17 cellular contexts compared by ENCODE assay signal in the genomic region with DNA sequence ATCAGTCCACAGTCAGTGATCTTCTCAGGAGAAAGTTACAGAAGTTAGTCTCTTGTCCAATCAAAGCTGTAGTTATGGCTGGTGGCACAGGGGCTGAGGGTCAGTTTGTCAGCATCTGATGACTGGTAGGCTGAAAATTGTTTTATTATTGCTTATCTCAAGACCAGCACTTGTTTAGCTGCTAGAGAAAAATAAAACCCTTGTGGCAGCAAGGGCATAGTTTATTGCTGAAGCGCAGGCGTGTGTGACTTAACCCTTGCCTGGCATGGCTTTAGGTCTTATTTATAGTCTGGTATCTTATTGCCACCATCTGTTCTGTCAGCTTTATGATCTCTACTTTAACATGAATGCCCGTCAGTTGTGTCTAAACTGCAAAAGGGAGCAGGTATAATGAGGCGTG.
DNase-seq lines count a peak whose midpoint lies in the region; ATAC-seq lines count a peak whose summit lies in the region.
"Had no signal": no experiment of that assay in that cellular context is flagged by ENCODE, and none has a peak within 500 bp of the region (broad histone marks: within the 10 kb centered on the region; RNA-seq: fewer than 3 reads in every experiment).

No MANE protein-coding gene starts in this region.

- WGBS in aorta, 2 donors = 56% methylated on average over 4 of the region's 4 CpGs

- no peaks in the 10 kb centered on the region for H3K27me3 ChIP-seq in aorta (ENCODE audit: control insufficient read depth in 1 of 2, insufficient read depth in 2 of 2, low read length in 1 of 2)
- H3K27me3 ChIP-seq: MG63 had no signal

- ATAC-seq in left colon (peak; percentile 83), aorta (ENCODE audit: low FRiP score) (no peak), GM21717 (IDR thresholded peaks at IDR 0.05; ENCODE audit: unreplicated experiment) (no peak)
- ATAC-seq: HepG2, Right ventricle myocardium inferior had no signal

- no peaks in the 10 kb centered on the region for H3K36me3 ChIP-seq in aorta (ENCODE audit: control insufficient read depth in 1 of 2, insufficient read depth in 2 of 2, low read length in 1 of 2)
- H3K36me3 ChIP-seq: MG63 had no signal

- DNase-seq in NCI-H2171 treated with DMSO at 0.1 percent for 48 hours (lab: John Stamatoyannopoulos, UW) = peak; percentile 65
- no peak for DNase-seq in NCI-H2171 (lab: John Stamatoyannopoulos, UW)
- DNase-seq in NCI-H82 treated with DMSO at 0.1 percent for 48 hours (lab: John Stamatoyannopoulos, UW; ENCODE audit: unreplicated experiment) = peak; percentile 34
- DNase-seq in left colon = peak in 1 of 2 donors; percentile 36
- DNase-seq in aorta = no peak
- DNase-seq in hypothalamus (lab: John Stamatoyannopoulos, UW) = no peak
- DNase-seq in dermis blood vessel endothelial cell = no peak
- DNase-seq: CD4-positive, CD25-positive, alpha-beta regulatory T cell; DMS79; MG63; NCI-H1092; NCI-H774 had no signal

- no peak overlapping the region for H3K4me3 ChIP-seq in aorta (ENCODE audit: low read length in 2 of 2)
- H3K4me3 ChIP-seq: GM23248, MG63 had no signal

- intact Hi-C loops in left colon (cut with DNase I, micrococcal nuclease) (no loop called here), aorta (cut with DNase I) (no loop called here)

- H3K9me3 ChIP-seq in aorta (ENCODE audit: control insufficient read depth, low read length) = no peaks in the 10 kb centered on the region
- H3K9me3 ChIP-seq: MG63 had no signal

- H3K4me1 ChIP-seq in aorta (ENCODE audit: control insufficient read depth in 1 of 2, insufficient read depth in 2 of 2, low read length in 2 of 2) = no peaks in the 10 kb centered on the region

- H3K27ac ChIP-seq in aorta (ENCODE audit: low read depth in 1 of 2, low read length in 2 of 2) = no peak overlapping the region
- H3K27ac ChIP-seq: 22Rv1, GM23248 had no signal

Comparison
In these comparisons a context has a peak if more than half of its experiments do, and no peak if none do; other contexts are left out.
1. DNase-seq: peak in NCI-H2171 treated with DMSO at 0.1 percent for 48 hours (single experiment) and NCI-H82 treated with DMSO at 0.1 percent for 48 hours (single experiment); none in NCI-H2171 (single experiment), aorta (0 of 2), hypothalamus (0 of 51) and dermis blood vessel endothelial cell (single experiment).